ENCODE assay signal across 8 cellular contexts in genomic region chr2:70084973-70085710, GRCh38. TPM values are rescaled to one million over a fixed set of nuclear protein-coding genes. Genes with fewer than 3 reads are reported as not detected.
DNase-seq lines count a peak whose midpoint lies in the region; ATAC-seq, FAIRE-seq and TF ChIP-seq lines count a peak whose summit lies in the region.

No MANE protein-coding gene starts in this region.

- no TSS peak for BruUV-seq in mammary epithelial cell (replicated peaks; lab: Mats Ljungman, UMichigan)

- H3K27me3 ChIP-seq in HUES48 (ENCODE audit: control insufficient read depth, insufficient read depth, low read length): no peaks in the 10 kb centered on the region
- H3K27me3 ChIP-seq in mammary epithelial cell (ENCODE audit: insufficient read depth, low read length): no peaks in the 10 kb centered on the region

- ATAC-seq in A549 (no peak), GM18870 (IDR thresholded peaks at IDR 0.05; ENCODE audit: unreplicated experiment) (no peak)

- POLR2A ChIA-PET in A549 (lab: Yijun Ruan, JAX): interaction anchor here (0.9 to 6.1 kb wide), 5 partner anchors 24 to 171 kb away, joined by 3 to 51 read pairs (median 5); partner anchors contain the start of gene MXD1

- H3K36me3 ChIP-seq in HUES48 (ENCODE audit: control insufficient read depth, insufficient read depth, low read length): peaks cover 51% of the 10 kb centered on the region
- no peaks in the 10 kb centered on the region for H3K36me3 ChIP-seq in mammary epithelial cell (ENCODE audit: insufficient read depth, low read length)

- 91% methylated on average over 10 of the region's 10 CpGs for WGBS in A549 (ENCODE audit: missing lambda C conversion rate)
- WGBS in mammary epithelial cell (ENCODE audit: low coverage, missing lambda C conversion rate): 42% methylated on average over 9 of the region's 10 CpGs
- WGBS in lower leg skin, 2 donors: 32 to 36% methylated on average over 10 of the region's 10 CpGs

- TF ChIP-seq POLR2A in A549 (IDR thresholded peaks at IDR 0.05; ENCODE audit: low read length) (no peak), lower leg skin (IDR thresholded peaks at IDR 0.05) (no peak)

- H3K4me1 ChIP-seq in A549: peaks cover 28% of the 10 kb centered on the region
- peaks cover 31% of the 10 kb centered on the region for H3K4me1 ChIP-seq in HUES48 (ENCODE audit: control insufficient read depth, insufficient read depth, low read length)
- peaks cover 46% of the 10 kb centered on the region for H3K4me1 ChIP-seq in mammary epithelial cell (ENCODE audit: insufficient read depth, low read length)

- in situ Hi-C loops in mammary epithelial cell (cut with MboI; ENCODE audit: low sequenced_read_pairs in 2 of 2): loop anchor here in 1 of 2 donors (5.0 kb wide), 1 partner anchor 57 kb away; no protein-coding TSS in a partner anchor

- TF ChIP-seq RAD21 in A549 (conservative IDR thresholded peaks at IDR 0.05 in 1 of 2, IDR thresholded peaks at IDR 0.05 in 1 of 2): no peak

- H3K9me3 ChIP-seq in A549 (no peaks in the 10 kb centered on the region), HUES48 (ENCODE audit: control insufficient read depth, insufficient read depth, low read length) (no peaks in the 10 kb centered on the region), mammary epithelial cell (replicated peaks; ENCODE audit: insufficient read depth, low read length) (no peaks in the 10 kb centered on the region)

- TF ChIP-seq EP300 in A549 (IDR thresholded peaks at IDR 0.05): no peak

- no peaks in the 10 kb centered on the region for H4K20me1 ChIP-seq in mammary epithelial cell (ENCODE audit: insufficient read depth, low read length)

- dilution Hi-C loops in mammary epithelial cell (cut with HindIII; ENCODE audit: low sequenced_read_pairs): no loop called here

- FAIRE-seq in A549 (lab: Jason Lieb, UNC): no peak

- H3K9ac ChIP-seq in HUES48 (ENCODE audit: low read depth, low read length): peak overlapping the region; percentile 100
- H3K9ac ChIP-seq in mammary epithelial cell (ENCODE audit: insufficient read depth, low read length): peak overlapping the region; percentile 44

- intact Hi-C loops in mammary epithelial cell (cut with micrococcal nuclease): loop anchor here (5.0 to 10.0 kb wide), 2 partner anchors 37 to 220 kb away; partner anchors contain the start of gene FAM136A
- intact Hi-C loops in lower leg skin (cut with DNase I; ENCODE audit: low total_unique reads): no loop called here

- TF ChIP-seq CTCF in A549 (IDR thresholded peaks at IDR 0.05) (no peak), mammary epithelial cell (conservative IDR thresholded peaks at IDR 0.05 in 1 of 2, IDR thresholded peaks at IDR 0.05 in 1 of 2; ENCODE audit: extremely low read depth in 1 of 2, insufficient read depth in 1 of 2, low read depth in 1 of 2, low read length in 2 of 2) (no peak), lower leg skin (IDR thresholded peaks at IDR 0.05) (no peak), foreskin fibroblast (IDR thresholded peaks at IDR 0.05; ENCODE audit: low read depth, low read length) (no peak)

- H3K4me3 ChIP-seq in A549 (no peak overlapping the region), HUES48 (ENCODE audit: low read depth, low read length) (peak overlapping the region; percentile 98), mammary epithelial cell (replicated peaks in 1 of 3; ENCODE audit: insufficient read depth in 1 of 3, low read depth in 2 of 3, low read length in 3 of 3) (no peak overlapping the region), lower leg skin (ENCODE audit: low read depth, poor library complexity, severe bottlenecking) (no peak overlapping the region), foreskin fibroblast (ENCODE audit: low read depth in 1 of 2, low read length in 2 of 2) (no peak overlapping the region)

- DNase-seq in A549 (ENCODE audit: low read depth in 1 of 2, low spot score in 1 of 2) (no peak), T-helper 22 cell (ENCODE audit: low read depth) (peak; percentile 73), mammary epithelial cell (peak; percentile 82), lower leg skin (ENCODE audit: low spot score in 2 of 2) (peak; percentile 50 to 85), foreskin fibroblast (no peak)
- DNase-seq in stimulated activated CD8-positive, alpha-beta memory T cell treated with anti-CD3 and anti-CD28 coated beads, Interleukin-15, amount 100 ng/mL, for 4 hours (ENCODE audit: low read depth in 2 of 2): peak; percentile 52 to 54

- CTCF ChIA-PET in A549 (lab: Yijun Ruan, JAX): interaction anchor here (0.6 to 4.9 kb wide), 10 partner anchors 9 to 218 kb away, joined by 3 to 27 read pairs (median 4); partner anchors contain the start of gene MXD1
- CTCF ChIA-PET in mammary epithelial cell (lab: Charles Lee; ENCODE audit: low non-redundant PET): no interaction called here

- peaks cover 26% of the 10 kb centered on the region for H3K79me2 ChIP-seq in mammary epithelial cell (ENCODE audit: insufficient read depth, low read length)

- H2AFZ ChIP-seq in mammary epithelial cell (ENCODE audit: low read depth, low read length): peak overlapping the region; percentile 97

- peak overlapping the region; percentile 91 for H3K4me2 ChIP-seq in A549
- peak overlapping the region; percentile 85 for H3K4me2 ChIP-seq in mammary epithelial cell (ENCODE audit: insufficient read depth, low read depth, low read length)

- H3K27ac ChIP-seq in A549 (peak overlapping the region; percentile 96 to 100), HUES48 (ENCODE audit: low read depth, low read length) (peak overlapping the region; percentile 100), mammary epithelial cell (ENCODE audit: insufficient read depth, low read depth, low read length) (peak overlapping the region; percentile 99)

TF ChIP-seq in A549, 52 proteins besides CTCF, POLR2A, EP300 and RAD21:
- TF ChIP-seq NPAS2 (CRISPR knock-in tag; IDR thresholded peaks at IDR 0.05; ENCODE audit: borderline replicate concordance) (no peak), RFX5 (IDR thresholded peaks at IDR 0.05) (no peak), EHMT2 (IDR thresholded peaks at IDR 0.05; ENCODE audit: low read depth) (no peak), ZNF302 (CRISPR knock-in tag; IDR thresholded peaks at IDR 0.05) (no peak), FOSL2 (IDR thresholded peaks at IDR 0.05) (no peak), FOSL2 (CRISPR knock-in tag; IDR thresholded peaks at IDR 0.05) (no peak), MAFK (IDR thresholded peaks at IDR 0.05; ENCODE audit: partially characterized antibody) (no peak), EHF (CRISPR knock-in tag; IDR thresholded peaks at IDR 0.05) (no peak), E2F6 (IDR thresholded peaks at IDR 0.05; ENCODE audit: borderline replicate concordance, low read depth) (no peak), ZC3H11A (IDR thresholded peaks at IDR 0.05) (no peak), JUNB (IDR thresholded peaks at IDR 0.05) (no peak)

RNA-seq across cellular contexts. Expression of gene PCBP1, which starts 2.1 kb away (rescaled TPM):
- polyA plus RNA-seq in A549 (2011; rRNA removed) (86.8 and 134 TPM in 2 replicates), A549 (2017; fragmentation: RNase III; extraction: RNeasy Plus Mini Kit Qiagen cat#74134 plus additional on column Dnase treatment) (284 to 310 TPM (median 304 TPM) in 3 replicates), mammary epithelial cell (128 TPM)
- 207 and 256 TPM in 2 replicates for polyA plus RNA-seq in A549 (2012; cell fraction: cytosol; rRNA removed)
- 280 and 285 TPM in 2 replicates for polyA plus RNA-seq in A549 (2012; cell fraction: nucleus; rRNA removed)
- polyA minus RNA-seq in A549 (2011; rRNA and poly(A)+ RNA removed): 92.8 and 115 TPM in 2 replicates
- total RNA-seq in mammary epithelial cell (100 to 1,000 TPM in 1 of 2 donors, 10 to 100 TPM in 1; 47.2 to 258 TPM), lower leg skin (100 to 1,000 TPM; 148 to 247 (median 186) TPM)
- polyA minus RNA-seq in mammary epithelial cell: 119 TPM

Comparison
In these comparisons a context has a peak if more than half of its experiments do, and no peak if none do; other contexts are left out.
1. DNase-seq: peak in T-helper 22 cell (single experiment), mammary epithelial cell (single experiment), lower leg skin (2 of 2) and stimulated activated CD8-positive, alpha-beta memory T cell treated with anti-CD3 and anti-CD28 coated beads, Interleukin-15, amount 100 ng/mL, for 4 hours (2 of 2); none in A549 (0 of 2) and foreskin fibroblast (0 of 2).
2. Peak in every context shown above with its lines, with median percentiles within 50 percentile points of each other: H3K27ac ChIP-seq.